In genomic region chr5:35035929-35036328, GRCh38 we compare ENCODE assay signal across 15 cellular contexts. TPM values are rescaled to one million over a fixed set of nuclear protein-coding genes. Genes with fewer than 3 reads are reported as not detected.
"Had no signal": no experiment of that assay in that cellular context is flagged by ENCODE, and none has a peak within 500 bp of the region (broad histone marks: within the 10 kb centered on the region; RNA-seq: fewer than 3 reads in every experiment).

No MANE protein-coding gene starts in this region.

RNA-seq across cellular contexts. Expression of gene AGXT2, which starts 11.8 kb away (rescaled TPM):
- total RNA-seq: activated B cell treated with CpG ODN at 0.5 μM for 24 hours; activated CD4-positive, alpha-beta memory T cell treated with anti-CD3 and anti-CD28 coated beads for 36 hours; activated CD4-positive, alpha-beta memory T cell treated with anti-CD3 and anti-CD28 coated beads, Interleukin-2, amount 10 ng/mL, durations not matched to agents 7 days and 5 days; activated CD4-positive, alpha-beta T cell treated with anti-CD3 and anti-CD28 coated beads for 36 hours; activated CD4-positive, alpha-beta T cell treated with anti-CD3 and anti-CD28 coated beads, Interleukin-2, amount 10 ng/mL, durations not matched to agents 24 days and 14 days; activated CD4-positive, alpha-beta T cell treated with anti-CD3 and anti-CD28 coated beads, Interleukin-2, amount 10 ng/mL, durations not matched to agents 7 days and 5 days; activated CD8-positive, alpha-beta memory T cell treated with anti-CD3 and anti-CD28 coated beads for 36 hours; activated CD8-positive, alpha-beta memory T cell treated with anti-CD3 and anti-CD28 coated beads, Interleukin-2, amount 10 ng/mL, durations not matched to agents 7 days and 5 days; activated CD8-positive, alpha-beta T cell treated with anti-CD3 and anti-CD28 coated beads for 36 hours; activated CD8-positive, alpha-beta T cell treated with anti-CD3 and anti-CD28 coated beads, Interleukin-2, amount 10 ng/mL, durations not matched to agents 7 days and 5 days; T-cell; T-helper 1 cell treated with Interleukin-12 subunit alpha and Interleukin-12 subunit beta and Interleukin-4 antibody, amounts not matched to agents 30 ng/mL and 1 ng/mL, for 36 hours; T-helper 17 cell; T-helper 2 cell treated with Interferon-gamma antibody and Interleukin-4, amounts not matched to agents 100 ng/mL and 5 ng/mL, for 36 hours; WTC11 had no signal
